Comparison of ENCODE assay signal across 28 cellular contexts in genomic region chr5:54247226-54247625, GRCh38.
"Had no signal": no experiment of that assay in that cellular context is flagged by ENCODE, and none has a peak within 500 bp of the region (broad histone marks: within the 10 kb centered on the region; RNA-seq: fewer than 3 reads in every experiment).

No MANE protein-coding gene starts in this region.

- FAIRE-seq: small intestine, urothelium cell line had no signal

- H3K9me3 ChIP-seq: pancreas, prostate gland, right lobe of liver, sigmoid colon, suprapubic skin, testis, tibial nerve, upper lobe of left lung, vagina had no signal

- H3K4me1 ChIP-seq: neural progenitor cell, pancreas, prostate gland, right lobe of liver, vagina had no signal

- H3K36me3 ChIP-seq: neural progenitor cell, pancreas, prostate gland, right lobe of liver, sigmoid colon, suprapubic skin, tibial nerve, upper lobe of left lung, vagina had no signal

- DNase-seq: naive thymus-derived CD4-positive, alpha-beta T cell; natural killer cell; occipital lobe; pancreas; retina; right cardiac atrium; right lobe of liver; sigmoid colon; small intestine; stimulated activated CD4-positive, alpha-beta T cell treated with anti-CD3 and anti-CD28 coated beads, Interleukin-12 subunit alpha, Interleukin-12 subunit beta, amount 100 ng/mL, for 4 hours; stimulated activated CD4-positive, alpha-beta T cell treated with anti-CD3 and anti-CD28 coated beads, Interleukin-1b, Interleukin-23, amount 100 ng/mL, for 48 hours; stimulated activated CD4-positive, alpha-beta T cell treated with anti-CD3 and anti-CD28 coated beads, Interleukin-4, amount 100 ng/mL, for 1 hour; stimulated activated CD4-positive, alpha-beta T cell treated with anti-CD3 and anti-CD28 coated beads, Interleukin-4, amount 100 ng/mL, for 4 hours; stimulated activated CD8-positive, alpha-beta memory T cell treated with anti-CD3 and anti-CD28 coated beads, Interleukin-4, amount 100 ng/mL, for 48 hours; stimulated activated naive CD4-positive, alpha-beta T cell; stimulated activated naive CD8-positive, alpha-beta T cell treated with anti-CD3 and anti-CD28 coated beads, Interleukin-15, amount 100 ng/mL, for 72 hours; stimulated activated naive CD8-positive, alpha-beta T cell treated with anti-CD3 and anti-CD28 coated beads, Interleukin-15, Interleukin-2, amounts not matched to agents 100 U/mL and 50 U/mL, for 24 hours; substantia nigra; testis; trophoblast cell; upper lobe of left lung had no signal

- H3K27ac ChIP-seq: neural progenitor cell, pancreas, prostate gland, right lobe of liver, sigmoid colon, suprapubic skin, testis, tibial nerve, upper lobe of left lung, vagina had no signal

- H3K27me3 ChIP-seq: neural progenitor cell, pancreas, right lobe of liver, sigmoid colon, suprapubic skin, testis, tibial nerve, upper lobe of left lung, vagina had no signal

- H3K4me3 ChIP-seq: neural progenitor cell, pancreas, prostate gland, right lobe of liver, sigmoid colon, suprapubic skin, testis, tibial nerve, upper lobe of left lung, vagina had no signal

- ATAC-seq: naive thymus-derived CD4-positive, alpha-beta T cell; natural killer cell; pancreas; right cardiac atrium; stimulated activated memory B cell treated with anti-CD40 and anti-IgM and Interleukin-4, amounts not matched to agents 10 μg/mL and 1 μg/mL and 100 μg/mL, for 72 hours; stimulated activated naive CD8-positive, alpha-beta T cell treated with anti-CD3 and anti-CD28 coated beads, Interleukin-15, amount 100 ng/mL, for 72 hours; stimulated activated naive CD8-positive, alpha-beta T cell treated with anti-CD3 and anti-CD28 coated beads, Interleukin-15, Interleukin-2, amounts not matched to agents 100 U/mL and 50 U/mL, for 24 hours had no signal
